Comparison of ENCODE assay signal across 8 cellular contexts in genomic region chr17:21457051-21458026, GRCh38.
DNase-seq lines count a peak whose midpoint lies in the region; ATAC-seq and TF ChIP-seq lines count a peak whose summit lies in the region.

No MANE protein-coding gene starts in this region.

- H3K27me3 Mint-ChIP-seq in activated T-helper 17 cell treated with anti-CD3 and anti-CD28 coated beads, Interleukin-2, amount 50 U/mL, for 72 hours = no peaks in the 10 kb centered on the region

- H3K4me1 Mint-ChIP-seq in activated T-helper 17 cell treated with anti-CD3 and anti-CD28 coated beads, Interleukin-2, amount 50 U/mL, for 72 hours = peaks cover 11% of the 10 kb centered on the region

- peak overlapping the region; percentile 48 for H3K27ac Mint-ChIP-seq in activated T-helper 17 cell treated with anti-CD3 and anti-CD28 coated beads, Interleukin-2, amount 50 U/mL, for 72 hours

- peak; percentile 85 for TF ChIP-seq CTCF in fibroblast of villous mesenchyme (IDR thresholded peaks at IDR 0.05; ENCODE audit: insufficient read depth, low read depth, low read length)

- no peaks in the 10 kb centered on the region for H3K36me3 Mint-ChIP-seq in activated T-helper 17 cell treated with anti-CD3 and anti-CD28 coated beads, Interleukin-2, amount 50 U/mL, for 72 hours (ENCODE audit: low read depth)

- H3K4me3 ChIP-seq in fibroblast of villous mesenchyme (ENCODE audit: low read depth, low read length) = no peak overlapping the region

- ATAC-seq in GM21619 (IDR thresholded peaks at IDR 0.05; ENCODE audit: unreplicated experiment) = peak; percentile 84
- peak; percentile 95 for ATAC-seq in activated T-helper 17 cell treated with anti-CD3 and anti-CD28 coated beads, Interleukin-2, amount 50 U/mL, for 72 hours (replicated peaks)

- DNase-seq in DMS153 treated with DMSO at 0.1 percent for 48 hours (lab: John Stamatoyannopoulos, UW; ENCODE audit: unreplicated experiment) (peak; percentile 28), KG1 (lab: John Stamatoyannopoulos, UW) (peak; percentile 29), RPMI7951 (ENCODE audit: low read depth) (peak; percentile 88), fibroblast of villous mesenchyme (ENCODE audit: low read depth) (peak; percentile 78), non-pigmented ciliary epithelial cell (ENCODE audit: low read depth) (peak; percentile 51), superior temporal gyrus (ENCODE audit: extremely low spot score) (peak; percentile 75)

- no peaks in the 10 kb centered on the region for H3K9me3 Mint-ChIP-seq in activated T-helper 17 cell treated with anti-CD3 and anti-CD28 coated beads, Interleukin-2, amount 50 U/mL, for 72 hours

- peak overlapping the region; percentile 47 for H3K4me3 Mint-ChIP-seq in activated T-helper 17 cell treated with anti-CD3 and anti-CD28 coated beads, Interleukin-2, amount 50 U/mL, for 72 hours

Comparison
In these comparisons a context has a peak if more than half of its experiments do, and no peak if none do; other contexts are left out.
1. DNase-seq: peak in every context shown above with its lines; median percentile 88 in RPMI7951; 78 in fibroblast of villous mesenchyme; 75 in superior temporal gyrus; 51 in non-pigmented ciliary epithelial cell; 29 in KG1; 28 in DMS153 treated with DMSO at 0.1 percent for 48 hours.